Comparison of ENCODE assay signal across 13 cellular contexts in genomic region chr1:3363756-3364155, GRCh38.
DNase-seq lines count a peak whose midpoint lies in the region; ATAC-seq and TF ChIP-seq lines count a peak whose summit lies in the region.
"Had no signal": no experiment of that assay in that cellular context is flagged by ENCODE, and none has a peak within 500 bp of the region (broad histone marks: within the 10 kb centered on the region; RNA-seq: fewer than 3 reads in every experiment).

No MANE protein-coding gene starts in this region.

- peak overlapping the region in 1 of 5 experiments; percentile 45 for H3K4me3 Mint-ChIP-seq in brain
- peak overlapping the region; percentile 70 for H3K4me3 Mint-ChIP-seq in neural progenitor cell
- no peak overlapping the region for H3K4me3 Mint-ChIP-seq in activated T-cell treated with anti-CD3 and anti-CD28 coated beads, Interleukin-2, amount 50 U/mL, for 4 hours
- H3K4me3 Mint-ChIP-seq: CD4-positive, alpha-beta T cell; H9 had no signal

- peaks cover 0 to 8% (median 0%) of the 10 kb centered on the region in 7 donors for H3K27me3 ChIP-seq in heart right ventricle
- H3K27me3 ChIP-seq in neural progenitor cell, result no peaks in the 10 kb centered on the region

- peaks cover 3 to 50% (median 23%) of the 10 kb centered on the region in 9 donors for H3K4me1 ChIP-seq in heart right ventricle
- H3K4me1 ChIP-seq in neural progenitor cell, result peaks cover 16% of the 10 kb centered on the region
- H3K4me1 ChIP-seq: A549, Caco-2 had no signal

- H3K4me3 ChIP-seq in heart right ventricle, result no peak overlapping the region
- no peak overlapping the region for H3K4me3 ChIP-seq in neural progenitor cell
- H3K4me3 ChIP-seq: A549 had no signal

- no peak overlapping the region for H2AFZ ChIP-seq in neural progenitor cell (replicated peaks)

- WGBS in heart right ventricle, 2 donors, result 88 to 96% methylated on average over 16 of the region's 16 CpGs

- no peaks in the 10 kb centered on the region for H3K79me2 ChIP-seq in neural progenitor cell (ENCODE audit: low read depth)

- H3K27ac Mint-ChIP-seq in brain, result peak overlapping the region in 3 of 5 experiments; percentile 31 to 82 (median 48)
- peak overlapping the region; percentile 89 for H3K27ac Mint-ChIP-seq in neural progenitor cell
- H3K27ac Mint-ChIP-seq: CD4-positive, alpha-beta T cell had no signal

- no peak overlapping the region for H3K9ac ChIP-seq in neural progenitor cell

- H4K20me1 ChIP-seq in neural progenitor cell (ENCODE audit: low read depth), result no peaks in the 10 kb centered on the region

- H3K4me2 ChIP-seq in neural progenitor cell, result no peak overlapping the region
- H3K4me2 ChIP-seq: A549 had no signal

- H3K9me3 ChIP-seq in heart right ventricle (no peaks in the 10 kb centered on the region), neural progenitor cell (ENCODE audit: low read depth) (no peaks in the 10 kb centered on the region)
- H3K9me3 ChIP-seq: A549, Caco-2 had no signal

- H3K27me3 Mint-ChIP-seq in brain, result no peaks in the 10 kb centered on the region
- H3K27me3 Mint-ChIP-seq in neural progenitor cell (ENCODE audit: insufficient read depth, low read depth), result peaks cover 10% of the 10 kb centered on the region
- peaks cover 18% of the 10 kb centered on the region for H3K27me3 Mint-ChIP-seq in activated T-cell treated with anti-CD3 and anti-CD28 coated beads, Interleukin-2, amount 50 U/mL, for 4 hours (ENCODE audit: low read depth)

- ATAC-seq in Right ventricle myocardium inferior, result no peak
- no peak for ATAC-seq in heart right ventricle
- ATAC-seq in activated T-cell treated with anti-CD3 and anti-CD28 coated beads, Interleukin-2, amount 50 U/mL, for 4 hours, result no peak
- ATAC-seq: A549 had no signal

- DNase-seq in Right ventricle myocardium inferior (ENCODE audit: missing footprints) (peak; percentile 30), heart right ventricle (no peak), neural progenitor cell (ENCODE audit: low spot score) (no peak), NCI-H1694 treated with DMSO at 0.1 percent for 48 hours (lab: John Stamatoyannopoulos, UW) (no peak), NCI-H2029 (lab: John Stamatoyannopoulos, UW) (no peak)
- DNase-seq in activated T-cell treated with anti-CD3 and anti-CD28 coated beads, Interleukin-2, amount 50 U/mL, for 4 hours, result no peak
- DNase-seq: C1 segment of cervical spinal cord; Caco-2; CD4-positive, alpha-beta T cell; H9 had no signal

- H3K36me3 ChIP-seq in heart right ventricle, result no peaks in the 10 kb centered on the region
- H3K36me3 ChIP-seq in neural progenitor cell, result no peaks in the 10 kb centered on the region

- H3K36me3 Mint-ChIP-seq in brain, result no peaks in the 10 kb centered on the region
- H3K36me3 Mint-ChIP-seq in neural progenitor cell, result peaks cover 2% of the 10 kb centered on the region
- no peaks in the 10 kb centered on the region for H3K36me3 Mint-ChIP-seq in activated T-cell treated with anti-CD3 and anti-CD28 coated beads, Interleukin-2, amount 50 U/mL, for 4 hours (ENCODE audit: insufficient read depth)

- H3F3A ChIP-seq in neural progenitor cell (ENCODE audit: low read depth), result no peaks in the 10 kb centered on the region

- H3K27ac ChIP-seq in heart right ventricle (no peak overlapping the region), neural progenitor cell (no peak overlapping the region)
- H3K27ac ChIP-seq: 22Rv1, A549 had no signal

- H3K9me3 Mint-ChIP-seq in brain (peaks cover 0 to 7% (median 0%) of the 10 kb centered on the region in 5 experiments), neural progenitor cell (peaks cover 2% of the 10 kb centered on the region)
- H3K9me3 Mint-ChIP-seq in activated T-cell treated with anti-CD3 and anti-CD28 coated beads, Interleukin-2, amount 50 U/mL, for 4 hours, result no peaks in the 10 kb centered on the region
- H3K9me3 Mint-ChIP-seq: CD4-positive, alpha-beta T cell; H9 had no signal

- TF ChIP-seq CTCF in heart right ventricle (IDR thresholded peaks at IDR 0.05), result no peak
- TF ChIP-seq CTCF in brain (conservative IDR thresholded peaks at IDR 0.05), result no peak
- no peak for TF ChIP-seq CTCF in neural progenitor cell (IDR thresholded peaks at IDR 0.05)

- peaks cover 95% of the 10 kb centered on the region for H3K4me1 Mint-ChIP-seq in brain
- H3K4me1 Mint-ChIP-seq in neural progenitor cell, result peaks cover 82% of the 10 kb centered on the region
- H3K4me1 Mint-ChIP-seq in activated T-cell treated with anti-CD3 and anti-CD28 coated beads, Interleukin-2, amount 50 U/mL, for 4 hours (ENCODE audit: low read depth), result no peaks in the 10 kb centered on the region

- intact Hi-C loops in Right ventricle myocardium inferior (cut with DNase I), result no loop called here
- intact Hi-C loops in heart right ventricle (cut with DNase I), result no loop called here
